ENCODE assay signal across 17 cellular contexts in genomic region chr22:47591016-47591415, GRCh38.
DNase-seq lines count a peak whose midpoint lies in the region; ATAC-seq and TF ChIP-seq lines count a peak whose summit lies in the region.
"Had no signal": no experiment of that assay in that cellular context is flagged by ENCODE, and none has a peak within 500 bp of the region (broad histone marks: within the 10 kb centered on the region; RNA-seq: fewer than 3 reads in every experiment).

No MANE protein-coding gene starts in this region.

- no peak overlapping the region for H3K27ac ChIP-seq in left ventricle myocardium inferior (replicated peaks)
- H3K27ac ChIP-seq: 22Rv1, HL-60 had no signal

- peaks cover 61% of the 10 kb centered on the region for H3K27me3 ChIP-seq in left ventricle myocardium inferior (ENCODE audit: low read depth)

- H3K9me3 Mint-ChIP-seq in stimulated activated effector memory CD8-positive, alpha-beta T cell treated with anti-CD3 and anti-CD28 coated beads, Interleukin-12 subunit alpha, Interleukin-12 subunit beta, amount 100 ng/mL, for 72 hours: no peaks in the 10 kb centered on the region
- H3K9me3 Mint-ChIP-seq: CD8-positive, alpha-beta T cell had no signal

- DNase-seq in cardiac septum (ENCODE audit: low spot score) (peak; percentile 39), left ventricle myocardium inferior (no peak), left lobe of liver (ENCODE audit: low spot score) (peak; percentile 23), KBM-7 (no peak)
- DNase-seq in stimulated activated effector memory CD8-positive, alpha-beta T cell treated with anti-CD3 and anti-CD28 coated beads, Interleukin-12 subunit alpha, Interleukin-12 subunit beta, amount 100 ng/mL, for 72 hours (ENCODE audit: low spot score in 2 of 2): no peak
- DNase-seq: CD8-positive, alpha-beta T cell; COR-L47; DMS153; DMS79 treated with DMSO at 0.1 percent for 48 hours; EL; HCEC 1CT; HFFc6 had no signal

- H3K36me3 ChIP-seq in left ventricle myocardium inferior: no peaks in the 10 kb centered on the region

- H3K36me3 Mint-ChIP-seq in stimulated activated effector memory CD8-positive, alpha-beta T cell treated with anti-CD3 and anti-CD28 coated beads, Interleukin-12 subunit alpha, Interleukin-12 subunit beta, amount 100 ng/mL, for 72 hours: no peaks in the 10 kb centered on the region
- H3K36me3 Mint-ChIP-seq: CD14-positive monocyte; CD8-positive, alpha-beta T cell had no signal

- no peak overlapping the region for H3K4me3 Mint-ChIP-seq in stimulated activated effector memory CD8-positive, alpha-beta T cell treated with anti-CD3 and anti-CD28 coated beads, Interleukin-12 subunit alpha, Interleukin-12 subunit beta, amount 100 ng/mL, for 72 hours
- H3K4me3 Mint-ChIP-seq: CD14-positive monocyte; CD8-positive, alpha-beta T cell; HFFc6 had no signal

- no peaks in the 10 kb centered on the region for H3K4me1 ChIP-seq in left ventricle myocardium inferior

- H3K9me3 ChIP-seq in left ventricle myocardium inferior (replicated peaks): peaks cover 10% of the 10 kb centered on the region

- H3K4me3 ChIP-seq in left ventricle myocardium inferior: no peak overlapping the region

- ATAC-seq in left lobe of liver (no peak), HG02759 (IDR thresholded peaks at IDR 0.05; ENCODE audit: unreplicated experiment) (no peak), GM18907 (IDR thresholded peaks at IDR 0.05; ENCODE audit: unreplicated experiment) (no peak)
- ATAC-seq in stimulated activated effector memory CD8-positive, alpha-beta T cell treated with anti-CD3 and anti-CD28 coated beads, Interleukin-12 subunit alpha, Interleukin-12 subunit beta, amount 100 ng/mL, for 72 hours: no peak
- ATAC-seq: CD8-positive, alpha-beta T cell had no signal

- TF ChIP-seq CTCF in left ventricle myocardium inferior (IDR thresholded peaks at IDR 0.05; ENCODE audit: borderline replicate concordance): no peak

- intact Hi-C loops in cardiac septum (cut with DNase I) (no loop called here), left ventricle myocardium inferior (cut with micrococcal nuclease) (no loop called here)

- H3K27ac Mint-ChIP-seq in stimulated activated effector memory CD8-positive, alpha-beta T cell treated with anti-CD3 and anti-CD28 coated beads, Interleukin-12 subunit alpha, Interleukin-12 subunit beta, amount 100 ng/mL, for 72 hours: peak overlapping the region; percentile 77
- H3K27ac Mint-ChIP-seq: CD8-positive, alpha-beta T cell; HFFc6 had no signal

- H3K4me1 Mint-ChIP-seq in stimulated activated effector memory CD8-positive, alpha-beta T cell treated with anti-CD3 and anti-CD28 coated beads, Interleukin-12 subunit alpha, Interleukin-12 subunit beta, amount 100 ng/mL, for 72 hours: no peaks in the 10 kb centered on the region
- H3K4me1 Mint-ChIP-seq: CD14-positive monocyte had no signal

- in situ Hi-C loops in KBM-7 (cut with MboI; ENCODE audit: low pct_unique_long_range_greater_than_20kb, low sequenced_read_pairs): loop anchor here (5.0 kb wide), 1 partner anchor 1974 kb away; no protein-coding TSS in a partner anchor

Comparison
In these comparisons a context has a peak if more than half of its experiments do, and no peak if none do; other contexts are left out.
1. DNase-seq: peak in cardiac septum (single experiment) and left lobe of liver (single experiment); none in left ventricle myocardium inferior (single experiment), stimulated activated effector memory CD8-positive, alpha-beta T cell treated with anti-CD3 and anti-CD28 coated beads, Interleukin-12 subunit alpha, Interleukin-12 subunit beta, amount 100 ng/mL, for 72 hours (0 of 2) and KBM-7 (single experiment).